9 cellular contexts compared by ENCODE assay signal in the genomic region with DNA sequence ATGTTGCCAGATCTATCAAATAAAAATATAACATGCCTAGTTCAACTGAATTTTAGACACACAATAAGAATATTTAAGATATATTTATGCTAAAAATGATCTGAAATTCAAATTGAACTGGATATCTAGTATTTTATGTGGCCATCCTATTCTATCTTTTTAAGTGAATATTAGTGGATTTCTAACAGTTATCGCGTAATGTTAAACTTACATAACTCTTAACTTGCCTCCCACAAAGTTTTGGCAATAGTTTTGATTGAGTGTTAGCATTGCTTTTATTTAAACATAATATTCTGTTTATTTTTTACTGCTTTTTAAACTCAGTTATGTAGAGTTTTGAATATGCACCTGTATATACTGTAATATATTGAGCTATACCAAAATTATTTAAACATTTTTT.
"Had no signal": no experiment of that assay in that cellular context is flagged by ENCODE, and none has a peak within 500 bp of the region (broad histone marks: within the 10 kb centered on the region; RNA-seq: fewer than 3 reads in every experiment).

No MANE protein-coding gene starts in this region.

- H3K9me3 Mint-ChIP-seq: HFFc6 had no signal

- H3K9me3 ChIP-seq: HAP-1 had no signal

- DNase-seq: GM23248, H7, HFFc6, KG1 had no signal

- H2AFZ ChIP-seq: GM23248 had no signal

- H3K27ac Mint-ChIP-seq: HFFc6 had no signal

- H3K36me3 ChIP-seq: HAP-1 had no signal

- H3K4me1 ChIP-seq: HAP-1 had no signal

- ATAC-seq: HCT116, HepG2, K562 had no signal

- H3K4me3 ChIP-seq: GM23248, HAP-1, K562 had no signal

- H3K4me3 Mint-ChIP-seq: HFFc6 had no signal

- H3K9ac ChIP-seq: GM23248 had no signal

- H3K27ac ChIP-seq: GM23248, HL-60 had no signal

- FAIRE-seq: HepG2, K562 had no signal
